Comparison of ENCODE assay signal across 8 cellular contexts in the genomic region with DNA sequence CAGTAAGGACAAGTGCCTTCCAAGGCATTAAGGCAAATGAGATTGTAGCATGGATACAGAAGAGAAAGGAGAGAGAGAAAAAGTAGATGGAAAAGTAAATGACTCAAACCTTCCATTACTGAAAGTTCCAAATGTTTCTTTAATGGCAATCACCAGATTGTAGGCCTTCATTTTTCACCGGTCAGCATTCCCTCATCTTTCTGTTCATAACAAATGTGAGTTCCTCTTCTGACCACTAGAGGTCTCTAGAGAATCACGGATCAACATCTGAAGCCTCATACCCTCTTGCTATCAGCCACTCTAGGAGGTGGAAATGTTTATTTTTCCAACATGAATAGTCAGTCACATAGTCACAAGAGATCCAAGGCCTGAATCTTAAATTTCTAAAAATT.
DNase-seq lines count a peak whose midpoint lies in the region; ATAC-seq, FAIRE-seq and TF ChIP-seq lines count a peak whose summit lies in the region.

No MANE protein-coding gene starts in this region.

- H4K20me1 ChIP-seq in DND-41 (ENCODE audit: insufficient read depth, low read length), result no peaks in the 10 kb centered on the region

- peaks cover 99% of the 10 kb centered on the region for H3K4me1 ChIP-seq in DND-41 (ENCODE audit: insufficient read depth, low read length)

- H3K79me2 ChIP-seq in DND-41 (ENCODE audit: insufficient read depth, low read length), result peaks cover 38% of the 10 kb centered on the region

- TF ChIP-seq CTCF in DND-41 (IDR thresholded peaks at IDR 0.05; ENCODE audit: borderline replicate concordance, extremely low read depth, low read length, poor library complexity, severe bottlenecking) (peak; percentile 87), brain microvascular endothelial cell (IDR thresholded peaks at IDR 0.05; ENCODE audit: low read depth, low read length, missing control alignments) (peak; percentile 67)

- DNase-seq in DND-41 (no peak), NCI-H460 (ENCODE audit: extremely low read depth, low read depth) (peak; percentile 67), brain microvascular endothelial cell (peak; percentile 70), superior temporal gyrus (ENCODE audit: extremely low spot score) (peak; percentile 94)
- DNase-seq in stimulated activated CD4-positive, alpha-beta T cell treated with anti-CD3 and anti-CD28 coated beads, Interleukin-12 subunit alpha, Interleukin-12 subunit beta, amount 100 ng/mL, for 4 hours, result no peak

- H3K9me3 ChIP-seq in DND-41 (ENCODE audit: insufficient read depth, low read length, severe bottlenecking), result no peaks in the 10 kb centered on the region

- FAIRE-seq in islet of Langerhans (lab: Jason Lieb, UNC), result peak; percentile 98

- peak overlapping the region; percentile 91 for H3K27ac ChIP-seq in DND-41 (ENCODE audit: low read length)
- peak overlapping the region; percentile 75 for H3K27ac ChIP-seq in brain microvascular endothelial cell

- no peaks in the 10 kb centered on the region for H3K27me3 ChIP-seq in DND-41 (ENCODE audit: insufficient read depth, low read length, poor library complexity)
- no peaks in the 10 kb centered on the region for H3K27me3 ChIP-seq in brain microvascular endothelial cell (replicated peaks)

- peak overlapping the region; percentile 82; the same call in 1 of the 2 replicates for H3K9ac ChIP-seq in DND-41 (ENCODE audit: low read depth, low read length)

- H3K36me3 ChIP-seq in DND-41 (ENCODE audit: insufficient read depth, low read length), result peaks cover 22% of the 10 kb centered on the region
- no peaks in the 10 kb centered on the region for H3K36me3 ChIP-seq in brain microvascular endothelial cell (replicated peaks)

- H3K4me2 ChIP-seq in DND-41 (ENCODE audit: insufficient read depth, low read length), result peak overlapping the region; percentile 13; the same call in 1 of the 2 replicates

- in situ Hi-C loops in brain microvascular endothelial cell (cut with HindIII; ENCODE audit: low pct_ligation_motif_present, low sequenced_read_pairs), result no loop called here

- ATAC-seq in DND-41 (ENCODE audit: insufficient read depth, low read depth) (peak; percentile 18), GM19372 (IDR thresholded peaks at IDR 0.05; ENCODE audit: low read depth, unreplicated experiment) (peak; percentile 87), HG03354 (IDR thresholded peaks at IDR 0.05; ENCODE audit: poor library complexity, severe bottlenecking, unreplicated experiment) (peak; percentile 81)

- H3K4me3 ChIP-seq in DND-41 (ENCODE audit: low read depth in 1 of 2, low read length in 2 of 2), result no peak overlapping the region
- H3K4me3 ChIP-seq in brain microvascular endothelial cell (ENCODE audit: low read depth, low read length), result no peak overlapping the region

- peak overlapping the region; percentile 36; the same call in 1 of the 2 replicates for H2AFZ ChIP-seq in DND-41 (ENCODE audit: low read depth, low read length)

Comparison
In these comparisons a context has a peak if more than half of its experiments do, and no peak if none do; other contexts are left out.
1. ATAC-seq: peak in every context shown above with its lines; median percentile 87 in GM19372; 81 in HG03354; 18 in DND-41.
2. DNase-seq: peak in NCI-H460 (single experiment), brain microvascular endothelial cell (single experiment) and superior temporal gyrus (single experiment); none in DND-41 (single experiment) and stimulated activated CD4-positive, alpha-beta T cell treated with anti-CD3 and anti-CD28 coated beads, Interleukin-12 subunit alpha, Interleukin-12 subunit beta, amount 100 ng/mL, for 4 hours (single experiment).